Comparison of ENCODE assay signal across 9 cellular contexts in the genomic region with DNA sequence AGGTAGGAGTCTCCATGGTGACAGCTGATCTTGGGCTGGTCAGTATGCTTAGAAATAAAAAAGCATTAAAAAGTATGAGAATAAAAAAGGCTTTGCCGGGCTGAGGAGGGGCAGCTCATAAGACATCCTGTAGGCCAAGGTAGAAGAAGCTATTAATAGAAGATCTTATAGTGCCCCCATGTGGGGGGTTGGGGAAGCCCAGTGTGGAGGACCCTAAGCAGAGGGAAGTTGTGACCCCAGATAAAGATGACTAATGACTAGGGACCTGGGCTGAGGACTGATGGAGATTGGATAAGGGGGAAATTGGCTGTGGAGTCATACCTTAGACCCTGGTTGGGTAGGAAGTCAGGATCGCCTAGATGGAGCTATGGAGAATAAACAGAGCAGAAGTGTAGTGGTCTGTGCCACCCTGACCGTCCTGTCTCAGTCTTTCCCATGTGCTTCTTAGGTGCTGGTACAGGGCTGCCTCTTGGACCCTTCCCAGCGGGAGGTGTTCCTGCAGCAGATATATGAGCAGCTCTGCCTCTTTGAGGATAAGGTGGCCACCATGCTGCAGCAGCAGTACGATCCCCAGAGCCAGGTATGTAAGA. TPM values are rescaled to one million over a fixed set of nuclear protein-coding genes. Genes with fewer than 3 reads are reported as not detected.
A peak's percentile ranks its signal among the peaks of the same experiment; 100 is the strongest.
DNase-seq lines count a peak whose midpoint lies in the region; ATAC-seq and TF ChIP-seq lines count a peak whose summit lies in the region.
"Had no signal": no experiment of that assay in that cellular context is flagged by ENCODE, and none has a peak within 500 bp of the region (broad histone marks: within the 10 kb centered on the region; RNA-seq: fewer than 3 reads in every experiment).

No MANE protein-coding gene starts in this region.

- peaks cover 0 to 5% of the 10 kb centered on the region in 2 donors for H3K4me1 ChIP-seq in lung (ENCODE audit: control insufficient read depth in 2 of 2, insufficient read depth in 2 of 2, low read length in 2 of 2)
- H3K4me1 ChIP-seq: BLaER1 treated with 17β-estradiol and CSF1 and Interleukin-3, amounts not matched to agents 10 nM and 100 nM had no signal

- TF ChIP-seq CTCF in choroid plexus epithelial cell (conservative IDR thresholded peaks at IDR 0.05; ENCODE audit: low read depth, low read length) (peak; percentile 79), lung (IDR thresholded peaks at IDR 0.05; ENCODE audit: control extremely low read depth, extremely low read depth) (peak; percentile 41)

- 78 to 86% methylated on average over 5 of the region's 5 CpGs for WGBS in lung, 2 donors

- peak; percentile 86 for ATAC-seq in lung (ENCODE audit: insufficient read depth, low FRiP score)

- H3K4me3 ChIP-seq in choroid plexus epithelial cell (ENCODE audit: low read depth, low read length) (no peak overlapping the region), lung (no peak overlapping the region)
- H3K4me3 ChIP-seq: BLaER1 treated with 17β-estradiol and CSF1 and Interleukin-3, amounts not matched to agents 10 nM and 100 nM had no signal

- H3K9me3 ChIP-seq in lung (ENCODE audit: control insufficient read depth in 2 of 2, insufficient read depth in 1 of 2, low read length in 1 of 2) = no peaks in the 10 kb centered on the region
- H3K9me3 ChIP-seq: BLaER1 treated with 17β-estradiol and CSF1 and Interleukin-3, amounts not matched to agents 10 nM and 100 nM had no signal

- peaks cover 23 to 45% of the 10 kb centered on the region in 2 donors for H3K36me3 ChIP-seq in lung (ENCODE audit: control insufficient read depth in 2 of 2, insufficient read depth in 2 of 2, low read length in 2 of 2)

- DNase-seq in NCI-H2081 (lab: John Stamatoyannopoulos, UW) (peak; percentile 44 to 56), NCI-H2081 treated with DMSO at 0.1 percent for 48 hours (lab: John Stamatoyannopoulos, UW) (no peak), NCI-H345 treated with DMSO at 0.1 percent for 48 hours (lab: John Stamatoyannopoulos, UW; ENCODE audit: unreplicated experiment) (peak; percentile 21), choroid plexus epithelial cell (ENCODE audit: low read depth) (peak; percentile 70), lung (ENCODE audit: low spot score) (peak; percentile 59), cortex of kidney (lab: John Stamatoyannopoulos, UW) (no peak)
- peak; percentile 42 for DNase-seq in activated CD4-positive, CD25-positive, alpha-beta regulatory T cell treated with anti-CD3 and anti-CD28 coated beads, Interleukin-2, amount 50 U/mL, for 72 hours
- DNase-seq in stimulated activated CD8-positive, alpha-beta memory T cell treated with anti-CD3 and anti-CD28 coated beads, Interleukin-15, amount 100 ng/mL, for 4 hours (ENCODE audit: low read depth in 2 of 2) = peak; percentile 22 to 37

- no peak overlapping the region for H3K27ac ChIP-seq in lung (ENCODE audit: low read depth in 1 of 2, low read length in 1 of 2)
- H3K27ac ChIP-seq: BLaER1 treated with 17β-estradiol and CSF1 and Interleukin-3, amounts not matched to agents 10 nM and 100 nM had no signal

- H3K27me3 ChIP-seq in lung (ENCODE audit: control insufficient read depth, insufficient read depth) = no peaks in the 10 kb centered on the region
- H3K27me3 ChIP-seq: BLaER1 treated with 17β-estradiol and CSF1 and Interleukin-3, amounts not matched to agents 10 nM and 100 nM had no signal

RNA-seq across cellular contexts. Expression of a gene that starts 25.0 kb away (rescaled TPM):
- total RNA-seq in lung = 10 to 100 TPM; 48.5 to 71.5 TPM
- polyA plus RNA-seq in lung = 10 to 100 TPM; 15.2 to 31.8 TPM

RNA-seq across cellular contexts. Expression of a gene that starts 25.1 kb away (rescaled TPM):
- 10 to 100 TPM; 35.5 to 44.4 TPM for total RNA-seq in lung
- polyA plus RNA-seq in lung = 10 to 100 TPM; 35.9 to 45.1 TPM

RNA-seq across cellular contexts. Expression of a gene that starts 39.0 kb away (rescaled TPM):
- total RNA-seq in lung = 10 to 100 TPM; 66.5 to 72.4 TPM
- polyA plus RNA-seq in lung = 100 to 1,000 TPM in 1 of 2 donors, 10 to 100 TPM in 1; 35.8 to 103 TPM

RNA-seq across cellular contexts. Expression of a gene that starts 46.9 kb away (rescaled TPM):
- total RNA-seq in lung = 100 to 1,000 TPM in 1 of 2 donors, 10 to 100 TPM in 1; 41.2 to 126 TPM
- 100 to 1,000 TPM in 1 of 2 donors, 10 to 100 TPM in 1; 79.1 to 174 TPM for polyA plus RNA-seq in lung

RNA-seq across cellular contexts. Expression of a gene that starts 55.9 kb away (rescaled TPM):
- 1 to 10 TPM; 4.8 to 6.1 TPM for total RNA-seq in lung
- 1 to 10 TPM; 3.6 to 5.6 TPM for polyA plus RNA-seq in lung

Comparison
In these comparisons a context has a peak if more than half of its experiments do, and no peak if none do; other contexts are left out.
1. DNase-seq: peak in NCI-H2081 (2 of 2), NCI-H345 treated with DMSO at 0.1 percent for 48 hours (single experiment), activated CD4-positive, CD25-positive, alpha-beta regulatory T cell treated with anti-CD3 and anti-CD28 coated beads, Interleukin-2, amount 50 U/mL, for 72 hours (single experiment), choroid plexus epithelial cell (single experiment), lung (single experiment) and stimulated activated CD8-positive, alpha-beta memory T cell treated with anti-CD3 and anti-CD28 coated beads, Interleukin-15, amount 100 ng/mL, for 4 hours (2 of 2); none in NCI-H2081 treated with DMSO at 0.1 percent for 48 hours (single experiment) and cortex of kidney (single experiment).